ENCODE assay signal across 11 cellular contexts in genomic region chr3:72343078-72343477, GRCh38.
DNase-seq lines count a peak whose midpoint lies in the region; ATAC-seq and TF ChIP-seq lines count a peak whose summit lies in the region.
"Had no signal": no experiment of that assay in that cellular context is flagged by ENCODE, and none has a peak within 500 bp of the region (broad histone marks: within the 10 kb centered on the region; RNA-seq: fewer than 3 reads in every experiment).

No MANE protein-coding gene starts in this region.

- H3K27ac Mint-ChIP-seq in activated CD4-positive, alpha-beta T cell treated with anti-CD3 and anti-CD28 coated beads, Interleukin-2, amount 10 ng/mL, durations not matched to agents 24 days and 14 days: peak overlapping the region; percentile 39
- H3K27ac Mint-ChIP-seq in chondrocyte (ENCODE audit: unreplicated experiment): peak overlapping the region; percentile 82

- H2AFZ ChIP-seq in GM23248: no peak overlapping the region

- WGBS in GM23248 (ENCODE audit: low coverage in 1 of 2, low lambda C conversion rate in 2 of 2, missing lambda C conversion rate in 2 of 2), 2 experiments: 48 to 62% methylated on average over 3 of the region's 3 CpGs

- H3K4me3 ChIP-seq in GM23248 (no peak overlapping the region), lower lobe of right lung (no peak overlapping the region)
- H3K4me3 ChIP-seq: heart left ventricle had no signal

- H3K9me3 ChIP-seq in GM23248 (ENCODE audit: low read depth) (no peaks in the 10 kb centered on the region), lower lobe of right lung (no peaks in the 10 kb centered on the region)
- H3K9me3 ChIP-seq: heart left ventricle had no signal

- TF ChIP-seq CTCF in chondrocyte (IDR thresholded peaks at IDR 0.05) (no peak), lower lobe of right lung (IDR thresholded peaks at IDR 0.05) (no peak)

- no peaks in the 10 kb centered on the region for H3K9me2 ChIP-seq in GM23248 (ENCODE audit: insufficient read depth)

- H4K20me1 ChIP-seq in GM23248 (ENCODE audit: insufficient read depth): no peaks in the 10 kb centered on the region

- H3K36me3 ChIP-seq in GM23248 (ENCODE audit: low read depth): no peaks in the 10 kb centered on the region
- H3K36me3 ChIP-seq in lower lobe of right lung: no peaks in the 10 kb centered on the region
- H3K36me3 ChIP-seq: heart left ventricle had no signal

- H3K27ac ChIP-seq in GM23248: no peak overlapping the region
- no peak overlapping the region for H3K27ac ChIP-seq in lower lobe of right lung
- H3K27ac ChIP-seq: heart left ventricle had no signal

- no peaks in the 10 kb centered on the region for H3K9me3 Mint-ChIP-seq in activated CD4-positive, alpha-beta T cell treated with anti-CD3 and anti-CD28 coated beads, Interleukin-2, amount 10 ng/mL, durations not matched to agents 24 days and 14 days
- H3K9me3 Mint-ChIP-seq in chondrocyte (ENCODE audit: low read depth): no peaks in the 10 kb centered on the region

- ATAC-seq in HG03439 (IDR thresholded peaks at IDR 0.05; ENCODE audit: unreplicated experiment) (no peak), HG03457 (IDR thresholded peaks at IDR 0.05; ENCODE audit: unreplicated experiment) (no peak), HG02763 (IDR thresholded peaks at IDR 0.05; ENCODE audit: unreplicated experiment) (no peak), lower lobe of right lung (no peak)
- ATAC-seq: heart left ventricle had no signal

- DNase-seq in GM23248: peak; percentile 61
- peak; percentile 79 for DNase-seq in activated CD4-positive, alpha-beta T cell treated with anti-CD3 and anti-CD28 coated beads, Interleukin-2, amount 10 ng/mL, durations not matched to agents 24 days and 14 days
- no peak for DNase-seq in chondrocyte (ENCODE audit: low spot score)
- peak; percentile 34 to 35 for DNase-seq in stimulated activated CD4-positive, alpha-beta T cell treated with anti-CD3 and anti-CD28 coated beads, Interleukin-2, amount 100 ng/mL, for 24 hours
- DNase-seq in lower lobe of right lung: no peak
- DNase-seq: DMS79, heart left ventricle, Right ventricle myocardium superior had no signal

- no peaks in the 10 kb centered on the region for H3K27me3 Mint-ChIP-seq in activated CD4-positive, alpha-beta T cell treated with anti-CD3 and anti-CD28 coated beads, Interleukin-2, amount 10 ng/mL, durations not matched to agents 24 days and 14 days
- no peaks in the 10 kb centered on the region for H3K27me3 Mint-ChIP-seq in chondrocyte (ENCODE audit: low read depth)

- no peaks in the 10 kb centered on the region for H3K79me2 ChIP-seq in GM23248 (ENCODE audit: insufficient read depth)

- H3K9ac ChIP-seq in GM23248: no peak overlapping the region

- intact Hi-C loops in activated CD4-positive, alpha-beta T cell treated with anti-CD3 and anti-CD28 coated beads, Interleukin-2, amount 10 ng/mL, durations not matched to agents 24 days and 14 days (cut with micrococcal nuclease): loop anchor here (1.0 to 5.0 kb wide), 2 partner anchors 32 to 81 kb away; no protein-coding TSS in a partner anchor
- intact Hi-C loops in lower lobe of right lung (cut with DNase I): no loop called here

- H3F3A ChIP-seq in GM23248 (ENCODE audit: insufficient read depth): peaks cover 37% of the 10 kb centered on the region

- H3K4me1 Mint-ChIP-seq in activated CD4-positive, alpha-beta T cell treated with anti-CD3 and anti-CD28 coated beads, Interleukin-2, amount 10 ng/mL, durations not matched to agents 24 days and 14 days: peaks cover 63% of the 10 kb centered on the region
- peaks cover 69% of the 10 kb centered on the region for H3K4me1 Mint-ChIP-seq in chondrocyte (ENCODE audit: low read depth)

- no peaks in the 10 kb centered on the region for H3K36me3 Mint-ChIP-seq in activated CD4-positive, alpha-beta T cell treated with anti-CD3 and anti-CD28 coated beads, Interleukin-2, amount 10 ng/mL, durations not matched to agents 24 days and 14 days (ENCODE audit: low read depth)
- no peaks in the 10 kb centered on the region for H3K36me3 Mint-ChIP-seq in chondrocyte (ENCODE audit: low read depth)

- H3K4me3 Mint-ChIP-seq in activated CD4-positive, alpha-beta T cell treated with anti-CD3 and anti-CD28 coated beads, Interleukin-2, amount 10 ng/mL, durations not matched to agents 24 days and 14 days: peak overlapping the region; percentile 18
- no peak overlapping the region for H3K4me3 Mint-ChIP-seq in chondrocyte (ENCODE audit: unreplicated experiment)

- no peak overlapping the region for H3K4me2 ChIP-seq in GM23248 (ENCODE audit: unreplicated experiment)

- in situ Hi-C loops in GM23248 (cut with MboI): no loop called here

- H3K4me1 ChIP-seq in GM23248 (ENCODE audit: insufficient read depth) (peaks cover 30% of the 10 kb centered on the region), lower lobe of right lung (peaks cover 32% of the 10 kb centered on the region)

- no peaks in the 10 kb centered on the region for H3K27me3 ChIP-seq in GM23248 (replicated peaks; ENCODE audit: insufficient read depth)
- H3K27me3 ChIP-seq in lower lobe of right lung (ENCODE audit: low read depth): no peaks in the 10 kb centered on the region
- H3K27me3 ChIP-seq: heart left ventricle had no signal

Comparison
In these comparisons a context has a peak if more than half of its experiments do, and no peak if none do; other contexts are left out.
1. DNase-seq: peak in GM23248 (single experiment), activated CD4-positive, alpha-beta T cell treated with anti-CD3 and anti-CD28 coated beads, Interleukin-2, amount 10 ng/mL, durations not matched to agents 24 days and 14 days (single experiment) and stimulated activated CD4-positive, alpha-beta T cell treated with anti-CD3 and anti-CD28 coated beads, Interleukin-2, amount 100 ng/mL, for 24 hours (2 of 2); none in chondrocyte (single experiment) and lower lobe of right lung (single experiment).